In the genomic region with DNA sequence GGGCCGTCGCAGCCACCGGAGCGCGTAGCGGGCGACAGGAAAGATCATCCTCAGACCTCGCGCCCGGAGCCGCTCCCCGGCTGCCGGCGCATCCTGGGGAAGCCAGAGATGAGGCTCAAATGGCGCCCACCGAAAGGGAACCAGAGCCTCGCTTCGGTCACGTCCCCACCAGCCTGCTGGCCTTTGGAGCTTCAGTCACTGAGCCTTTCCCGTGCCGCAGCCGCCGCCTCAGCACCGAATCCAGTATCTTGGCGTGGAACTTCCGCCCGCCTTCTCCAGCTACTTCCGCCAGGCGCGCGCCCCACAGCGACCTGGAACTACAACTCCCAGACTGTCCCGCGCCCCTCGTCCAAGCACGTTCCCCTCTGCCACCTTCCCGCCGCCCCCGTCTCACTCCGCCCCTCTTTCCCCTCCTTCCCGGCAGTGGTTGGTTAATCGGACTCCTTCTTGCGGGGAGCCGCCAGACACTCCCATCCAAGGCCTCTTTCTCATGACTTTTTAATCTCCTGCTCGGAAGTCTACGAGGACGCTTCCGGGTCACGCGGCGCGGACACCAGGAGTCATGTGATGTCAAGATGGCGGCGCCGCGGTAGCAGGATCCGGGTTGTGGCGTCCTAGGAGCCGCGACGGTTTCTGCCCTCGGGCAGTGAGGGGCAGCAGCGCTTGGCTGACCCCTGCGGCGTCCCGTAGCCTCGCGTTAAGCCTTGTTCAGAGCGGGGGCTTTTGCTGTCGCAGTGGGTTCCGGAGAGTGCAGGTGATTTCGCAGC, we compare ENCODE assay signal across 1 cellular context.
A peak's percentile ranks its signal among the peaks of the same experiment; 100 is the strongest.
TF ChIP-seq lines count a peak whose summit lies in the region.

A gene with protein sequence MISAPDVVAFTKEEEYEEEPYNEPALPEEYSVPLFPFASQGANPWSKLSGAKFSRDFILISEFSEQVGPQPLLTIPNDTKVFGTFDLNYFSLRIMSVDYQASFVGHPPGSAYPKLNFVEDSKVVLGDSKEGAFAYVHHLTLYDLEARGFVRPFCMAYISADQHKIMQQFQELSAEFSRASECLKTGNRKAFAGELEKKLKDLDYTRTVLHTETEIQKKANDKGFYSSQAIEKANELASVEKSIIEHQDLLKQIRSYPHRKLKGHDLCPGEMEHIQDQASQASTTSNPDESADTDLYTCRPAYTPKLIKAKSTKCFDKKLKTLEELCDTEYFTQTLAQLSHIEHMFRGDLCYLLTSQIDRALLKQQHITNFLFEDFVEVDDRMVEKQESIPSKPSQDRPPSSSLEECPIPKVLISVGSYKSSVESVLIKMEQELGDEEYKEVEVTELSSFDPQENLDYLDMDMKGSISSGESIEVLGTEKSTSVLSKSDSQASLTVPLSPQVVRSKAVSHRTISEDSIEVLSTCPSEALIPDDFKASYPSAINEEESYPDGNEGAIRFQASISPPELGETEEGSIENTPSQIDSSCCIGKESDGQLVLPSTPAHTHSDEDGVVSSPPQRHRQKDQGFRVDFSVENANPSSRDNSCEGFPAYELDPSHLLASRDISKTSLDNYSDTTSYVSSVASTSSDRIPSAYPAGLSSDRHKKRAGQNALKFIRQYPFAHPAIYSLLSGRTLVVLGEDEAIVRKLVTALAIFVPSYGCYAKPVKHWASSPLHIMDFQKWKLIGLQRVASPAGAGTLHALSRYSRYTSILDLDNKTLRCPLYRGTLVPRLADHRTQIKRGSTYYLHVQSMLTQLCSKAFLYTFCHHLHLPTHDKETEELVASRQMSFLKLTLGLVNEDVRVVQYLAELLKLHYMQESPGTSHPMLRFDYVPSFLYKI (plus strand): TSS at position 563 of the 767 bp plus-strand sequence. CDS start 497 bp downstream, outside the sequence.
A gene with protein sequence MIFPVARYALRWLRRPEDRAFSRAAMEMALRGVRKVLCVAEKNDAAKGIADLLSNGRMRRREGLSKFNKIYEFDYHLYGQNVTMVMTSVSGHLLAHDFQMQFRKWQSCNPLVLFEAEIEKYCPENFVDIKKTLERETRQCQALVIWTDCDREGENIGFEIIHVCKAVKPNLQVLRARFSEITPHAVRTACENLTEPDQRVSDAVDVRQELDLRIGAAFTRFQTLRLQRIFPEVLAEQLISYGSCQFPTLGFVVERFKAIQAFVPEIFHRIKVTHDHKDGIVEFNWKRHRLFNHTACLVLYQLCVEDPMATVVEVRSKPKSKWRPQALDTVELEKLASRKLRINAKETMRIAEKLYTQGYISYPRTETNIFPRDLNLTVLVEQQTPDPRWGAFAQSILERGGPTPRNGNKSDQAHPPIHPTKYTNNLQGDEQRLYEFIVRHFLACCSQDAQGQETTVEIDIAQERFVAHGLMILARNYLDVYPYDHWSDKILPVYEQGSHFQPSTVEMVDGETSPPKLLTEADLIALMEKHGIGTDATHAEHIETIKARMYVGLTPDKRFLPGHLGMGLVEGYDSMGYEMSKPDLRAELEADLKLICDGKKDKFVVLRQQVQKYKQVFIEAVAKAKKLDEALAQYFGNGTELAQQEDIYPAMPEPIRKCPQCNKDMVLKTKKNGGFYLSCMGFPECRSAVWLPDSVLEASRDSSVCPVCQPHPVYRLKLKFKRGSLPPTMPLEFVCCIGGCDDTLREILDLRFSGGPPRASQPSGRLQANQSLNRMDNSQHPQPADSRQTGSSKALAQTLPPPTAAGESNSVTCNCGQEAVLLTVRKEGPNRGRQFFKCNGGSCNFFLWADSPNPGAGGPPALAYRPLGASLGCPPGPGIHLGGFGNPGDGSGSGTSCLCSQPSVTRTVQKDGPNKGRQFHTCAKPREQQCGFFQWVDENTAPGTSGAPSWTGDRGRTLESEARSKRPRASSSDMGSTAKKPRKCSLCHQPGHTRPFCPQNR (minus strand): TSS at position 264 of the 767 bp plus-strand sequence. CDS start 216 bp downstream, at position 48.

TF ChIP-seq in HEK293, 187 proteins besides CTCF, POLR2A, EP300 and RAD21 (continued from another document and continues in another):
- no peak for TF ChIP-seq ZNF184 (tag by site-specific recombination; IDR thresholded peaks at IDR 0.05)
- peak; percentile 74 for TF ChIP-seq ZFHX2 (tag by site-specific recombination; conservative IDR thresholded peaks at IDR 0.05)
- no peak for TF ChIP-seq ZNF654 (tag by site-specific recombination; IDR thresholded peaks at IDR 0.05; ENCODE audit: low read depth)
- TF ChIP-seq EGR2 (tag by site-specific recombination; IDR thresholded peaks at IDR 0.05; ENCODE audit: low read depth): peak; percentile 62; the same call in 1 of the 2 replicates
- no peak for TF ChIP-seq ZNF341 (tag by site-specific recombination; IDR thresholded peaks at IDR 0.05; ENCODE audit: low read depth)
- TF ChIP-seq ZXDB (tag by site-specific recombination; IDR thresholded peaks at IDR 0.05): peak; percentile 83
- TF ChIP-seq, protein P1, sequence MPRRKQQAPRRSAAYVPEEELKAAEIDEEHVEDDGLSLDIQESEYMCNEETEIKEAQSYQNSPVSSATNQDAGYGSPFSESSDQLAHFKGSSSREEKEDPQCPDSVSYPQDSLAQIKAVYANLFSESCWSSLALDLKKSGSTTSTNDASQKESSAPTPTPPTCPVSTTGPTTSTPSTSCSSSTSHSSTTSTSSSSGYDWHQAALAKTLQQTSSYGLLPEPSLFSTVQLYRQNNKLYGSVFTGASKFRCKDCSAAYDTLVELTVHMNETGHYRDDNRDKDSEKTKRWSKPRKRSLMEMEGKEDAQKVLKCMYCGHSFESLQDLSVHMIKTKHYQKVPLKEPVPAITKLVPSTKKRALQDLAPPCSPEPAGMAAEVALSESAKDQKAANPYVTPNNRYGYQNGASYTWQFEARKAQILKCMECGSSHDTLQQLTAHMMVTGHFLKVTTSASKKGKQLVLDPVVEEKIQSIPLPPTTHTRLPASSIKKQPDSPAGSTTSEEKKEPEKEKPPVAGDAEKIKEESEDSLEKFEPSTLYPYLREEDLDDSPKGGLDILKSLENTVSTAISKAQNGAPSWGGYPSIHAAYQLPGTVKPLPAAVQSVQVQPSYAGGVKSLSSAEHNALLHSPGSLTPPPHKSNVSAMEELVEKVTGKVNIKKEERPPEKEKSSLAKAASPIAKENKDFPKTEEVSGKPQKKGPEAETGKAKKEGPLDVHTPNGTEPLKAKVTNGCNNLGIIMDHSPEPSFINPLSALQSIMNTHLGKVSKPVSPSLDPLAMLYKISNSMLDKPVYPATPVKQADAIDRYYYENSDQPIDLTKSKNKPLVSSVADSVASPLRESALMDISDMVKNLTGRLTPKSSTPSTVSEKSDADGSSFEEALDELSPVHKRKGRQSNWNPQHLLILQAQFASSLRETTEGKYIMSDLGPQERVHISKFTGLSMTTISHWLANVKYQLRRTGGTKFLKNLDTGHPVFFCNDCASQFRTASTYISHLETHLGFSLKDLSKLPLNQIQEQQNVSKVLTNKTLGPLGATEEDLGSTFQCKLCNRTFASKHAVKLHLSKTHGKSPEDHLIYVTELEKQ (tag by site-specific recombination; IDR thresholded peaks at IDR 0.05; ENCODE audit: borderline replicate concordance): no peak
- TF ChIP-seq SCRT1 (tag by site-specific recombination; IDR thresholded peaks at IDR 0.05; ENCODE audit: borderline replicate concordance): no peak
- peak; percentile 99 for TF ChIP-seq SP2 (tag by site-specific recombination; IDR thresholded peaks at IDR 0.05)
- no peak for TF ChIP-seq KLF10 (tag by site-specific recombination; IDR thresholded peaks at IDR 0.05)
- TF ChIP-seq ZNF169 (tag by site-specific recombination; IDR thresholded peaks at IDR 0.05): no peak
- no peak for TF ChIP-seq ZNF132 (tag by site-specific recombination; IDR thresholded peaks at IDR 0.05; ENCODE audit: borderline replicate concordance)
- TF ChIP-seq ZNF214 (tag by site-specific recombination; IDR thresholded peaks at IDR 0.05; ENCODE audit: borderline replicate concordance): no peak
- TF ChIP-seq ZNF624 (tag by site-specific recombination; IDR thresholded peaks at IDR 0.05): no peak
- TF ChIP-seq ZNF157 (tag by site-specific recombination; IDR thresholded peaks at IDR 0.05): no peak
- no peak for TF ChIP-seq ZNF211 (tag by site-specific recombination; IDR thresholded peaks at IDR 0.05; ENCODE audit: low read depth)
- TF ChIP-seq, protein P2, sequence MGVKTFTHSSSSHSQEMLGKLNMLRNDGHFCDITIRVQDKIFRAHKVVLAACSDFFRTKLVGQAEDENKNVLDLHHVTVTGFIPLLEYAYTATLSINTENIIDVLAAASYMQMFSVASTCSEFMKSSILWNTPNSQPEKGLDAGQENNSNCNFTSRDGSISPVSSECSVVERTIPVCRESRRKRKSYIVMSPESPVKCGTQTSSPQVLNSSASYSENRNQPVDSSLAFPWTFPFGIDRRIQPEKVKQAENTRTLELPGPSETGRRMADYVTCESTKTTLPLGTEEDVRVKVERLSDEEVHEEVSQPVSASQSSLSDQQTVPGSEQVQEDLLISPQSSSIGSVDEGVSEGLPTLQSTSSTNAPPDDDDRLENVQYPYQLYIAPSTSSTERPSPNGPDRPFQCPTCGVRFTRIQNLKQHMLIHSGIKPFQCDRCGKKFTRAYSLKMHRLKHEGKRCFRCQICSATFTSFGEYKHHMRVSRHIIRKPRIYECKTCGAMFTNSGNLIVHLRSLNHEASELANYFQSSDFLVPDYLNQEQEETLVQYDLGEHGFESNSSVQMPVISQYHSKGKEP (tag by site-specific recombination; IDR thresholded peaks at IDR 0.05): no peak
- TF ChIP-seq ZNF433 (tag by site-specific recombination; IDR thresholded peaks at IDR 0.05; ENCODE audit: low read depth): no peak
- TF ChIP-seq ZBTB21 (tag by site-specific recombination; IDR thresholded peaks at IDR 0.05): peak; percentile 54; the same call in 1 of the 2 replicates
- TF ChIP-seq MEIS1 (CRISPR knock-in tag; IDR thresholded peaks at IDR 0.05; ENCODE audit: borderline replicate concordance): no peak
- peak; percentile 56 for TF ChIP-seq SP7 (tag by site-specific recombination; IDR thresholded peaks at IDR 0.05)
- TF ChIP-seq OVOL3 (tag by site-specific recombination; IDR thresholded peaks at IDR 0.05): 0 out of 2 replicates have a peak, but pooled peaks have one; percentile 12
- 0 out of 2 replicates have a peak, but pooled peaks have one; percentile 34 for TF ChIP-seq ZNF266 (tag by site-specific recombination; IDR thresholded peaks at IDR 0.05; ENCODE audit: low read depth)
- TF ChIP-seq ZNF791 (tag by site-specific recombination; IDR thresholded peaks at IDR 0.05): no peak
- TF ChIP-seq HOXA7 (CRISPR knock-in tag; IDR thresholded peaks at IDR 0.05; ENCODE audit: borderline replicate concordance): no peak
- no peak for TF ChIP-seq ZNF707 (tag by site-specific recombination; IDR thresholded peaks at IDR 0.05)
- TF ChIP-seq ZBTB48 (tag by site-specific recombination; IDR thresholded peaks at IDR 0.05): no peak
- TF ChIP-seq, protein P3, sequence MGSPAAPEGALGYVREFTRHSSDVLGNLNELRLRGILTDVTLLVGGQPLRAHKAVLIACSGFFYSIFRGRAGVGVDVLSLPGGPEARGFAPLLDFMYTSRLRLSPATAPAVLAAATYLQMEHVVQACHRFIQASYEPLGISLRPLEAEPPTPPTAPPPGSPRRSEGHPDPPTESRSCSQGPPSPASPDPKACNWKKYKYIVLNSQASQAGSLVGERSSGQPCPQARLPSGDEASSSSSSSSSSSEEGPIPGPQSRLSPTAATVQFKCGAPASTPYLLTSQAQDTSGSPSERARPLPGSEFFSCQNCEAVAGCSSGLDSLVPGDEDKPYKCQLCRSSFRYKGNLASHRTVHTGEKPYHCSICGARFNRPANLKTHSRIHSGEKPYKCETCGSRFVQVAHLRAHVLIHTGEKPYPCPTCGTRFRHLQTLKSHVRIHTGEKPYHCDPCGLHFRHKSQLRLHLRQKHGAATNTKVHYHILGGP (tag by site-specific recombination; IDR thresholded peaks at IDR 0.05): no peak
- no peak for TF ChIP-seq ZNF658 (tag by site-specific recombination; IDR thresholded peaks at IDR 0.05)
- TF ChIP-seq HOXD13 (CRISPR knock-in tag; IDR thresholded peaks at IDR 0.05; ENCODE audit: borderline replicate concordance): no peak
- no peak for TF ChIP-seq ZNF560 (tag by site-specific recombination; IDR thresholded peaks at IDR 0.05; ENCODE audit: borderline replicate concordance)
- TF ChIP-seq OSR2 (tag by site-specific recombination; IDR thresholded peaks at IDR 0.05): peak; percentile 57; the same call in 1 of the 2 replicates
- TF ChIP-seq ZNF530 (tag by site-specific recombination; IDR thresholded peaks at IDR 0.05; ENCODE audit: low read depth): no peak
- TF ChIP-seq, protein P4, sequence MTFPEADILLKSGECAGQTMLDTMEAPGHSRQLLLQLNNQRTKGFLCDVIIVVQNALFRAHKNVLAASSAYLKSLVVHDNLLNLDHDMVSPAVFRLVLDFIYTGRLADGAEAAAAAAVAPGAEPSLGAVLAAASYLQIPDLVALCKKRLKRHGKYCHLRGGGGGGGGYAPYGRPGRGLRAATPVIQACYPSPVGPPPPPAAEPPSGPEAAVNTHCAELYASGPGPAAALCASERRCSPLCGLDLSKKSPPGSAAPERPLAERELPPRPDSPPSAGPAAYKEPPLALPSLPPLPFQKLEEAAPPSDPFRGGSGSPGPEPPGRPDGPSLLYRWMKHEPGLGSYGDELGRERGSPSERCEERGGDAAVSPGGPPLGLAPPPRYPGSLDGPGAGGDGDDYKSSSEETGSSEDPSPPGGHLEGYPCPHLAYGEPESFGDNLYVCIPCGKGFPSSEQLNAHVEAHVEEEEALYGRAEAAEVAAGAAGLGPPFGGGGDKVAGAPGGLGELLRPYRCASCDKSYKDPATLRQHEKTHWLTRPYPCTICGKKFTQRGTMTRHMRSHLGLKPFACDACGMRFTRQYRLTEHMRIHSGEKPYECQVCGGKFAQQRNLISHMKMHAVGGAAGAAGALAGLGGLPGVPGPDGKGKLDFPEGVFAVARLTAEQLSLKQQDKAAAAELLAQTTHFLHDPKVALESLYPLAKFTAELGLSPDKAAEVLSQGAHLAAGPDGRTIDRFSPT (tag by site-specific recombination; IDR thresholded peaks at IDR 0.05): no peak
- no peak for TF ChIP-seq ZNF514 (tag by site-specific recombination; IDR thresholded peaks at IDR 0.05)
- TF ChIP-seq, protein P5, sequence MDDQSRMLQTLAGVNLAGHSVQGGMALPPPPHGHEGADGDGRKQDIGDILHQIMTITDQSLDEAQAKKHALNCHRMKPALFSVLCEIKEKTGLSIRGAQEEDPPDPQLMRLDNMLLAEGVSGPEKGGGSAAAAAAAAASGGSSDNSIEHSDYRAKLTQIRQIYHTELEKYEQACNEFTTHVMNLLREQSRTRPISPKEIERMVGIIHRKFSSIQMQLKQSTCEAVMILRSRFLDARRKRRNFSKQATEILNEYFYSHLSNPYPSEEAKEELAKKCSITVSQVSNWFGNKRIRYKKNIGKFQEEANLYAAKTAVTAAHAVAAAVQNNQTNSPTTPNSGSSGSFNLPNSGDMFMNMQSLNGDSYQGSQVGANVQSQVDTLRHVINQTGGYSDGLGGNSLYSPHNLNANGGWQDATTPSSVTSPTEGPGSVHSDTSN (CRISPR knock-in tag; IDR thresholded peaks at IDR 0.05): 0 out of 2 replicates have a peak, but pooled peaks have one; percentile 60
- TF ChIP-seq ZNF146 (tag by site-specific recombination; IDR thresholded peaks at IDR 0.05): no peak; the same call in 1 of the 2 replicates
- no peak; the same call in 1 of the 2 replicates for TF ChIP-seq ZNF561 (tag by site-specific recombination; IDR thresholded peaks at IDR 0.05; ENCODE audit: borderline replicate concordance)
- no peak for TF ChIP-seq ZNF221 (tag by site-specific recombination; IDR thresholded peaks at IDR 0.05; ENCODE audit: borderline replicate concordance)
- TF ChIP-seq ZBTB8A (tag by site-specific recombination; IDR thresholded peaks at IDR 0.05): peak; percentile 57
- TF ChIP-seq ZNF239 (tag by site-specific recombination; IDR thresholded peaks at IDR 0.05): no peak
- peak; percentile 57 for TF ChIP-seq ZNF501 (tag by site-specific recombination; IDR thresholded peaks at IDR 0.05)
- no peak for TF ChIP-seq BCL11A (tag by site-specific recombination; IDR thresholded peaks at IDR 0.05; ENCODE audit: low read depth)
- peak; percentile 52; the same call in 1 of the 2 replicates for TF ChIP-seq ZBTB7A (tag by site-specific recombination; IDR thresholded peaks at IDR 0.05; ENCODE audit: low read depth)
- peak; percentile 66 for TF ChIP-seq ZNF600 (tag by site-specific recombination; IDR thresholded peaks at IDR 0.05)
- TF ChIP-seq ZNF585B (tag by site-specific recombination; IDR thresholded peaks at IDR 0.05): no peak
- TF ChIP-seq ZNF701 (tag by site-specific recombination; IDR thresholded peaks at IDR 0.05): no peak
